19 cellular contexts compared by ENCODE assay signal in genomic region chr10:43251664-43252165, GRCh38. TPM values are rescaled to one million over a fixed set of nuclear protein-coding genes. Genes with fewer than 3 reads are reported as not detected.
DNase-seq lines count a peak whose midpoint lies in the region; ATAC-seq and TF ChIP-seq lines count a peak whose summit lies in the region.
"Had no signal": no experiment of that assay in that cellular context is flagged by ENCODE, and none has a peak within 500 bp of the region (broad histone marks: within the 10 kb centered on the region; RNA-seq: fewer than 3 reads in every experiment).

No MANE protein-coding gene starts in this region.

- ATAC-seq in activated B cell treated with CpG ODN at 0.5 μM for 24 hours (ENCODE audit: low read depth) (no peak), upper lobe of right lung (no peak), GM19395 (IDR thresholded peaks at IDR 0.05; ENCODE audit: unreplicated experiment) (no peak)
- ATAC-seq: activated CD4-positive, CD25-positive, alpha-beta regulatory T cell treated with anti-CD3 and anti-CD28 coated beads, Interleukin-2, amount 50 U/mL, for 24 hours; left colon; stimulated activated naive CD8-positive, alpha-beta T cell treated with anti-CD3 and anti-CD28 coated beads, Interleukin-15, amount 100 ng/mL, for 72 hours had no signal

- no peaks in the 10 kb centered on the region for H3K36me3 Mint-ChIP-seq in MCF 10A (ENCODE audit: insufficient read depth, unreplicated experiment)
- H3K36me3 Mint-ChIP-seq in activated B cell treated with CpG ODN at 0.5 μM for 24 hours (ENCODE audit: low read depth): no peaks in the 10 kb centered on the region
- H3K36me3 Mint-ChIP-seq: activated naive CD8-positive, alpha-beta T cell treated with anti-CD3 and anti-CD28 coated beads for 36 hours had no signal

- H3K27me3 Mint-ChIP-seq in MCF 10A (ENCODE audit: insufficient read depth, unreplicated experiment): no peaks in the 10 kb centered on the region
- H3K27me3 Mint-ChIP-seq in activated B cell treated with CpG ODN at 0.5 μM for 24 hours: peaks cover 4% of the 10 kb centered on the region
- H3K27me3 Mint-ChIP-seq: activated naive CD8-positive, alpha-beta T cell treated with anti-CD3 and anti-CD28 coated beads for 36 hours had no signal

- H3K9me3 Mint-ChIP-seq in MCF 10A (ENCODE audit: unreplicated experiment) (no peaks in the 10 kb centered on the region), activated B cell treated with CpG ODN at 0.5 μM for 24 hours (no peaks in the 10 kb centered on the region)
- H3K9me3 Mint-ChIP-seq: activated naive CD8-positive, alpha-beta T cell treated with anti-CD3 and anti-CD28 coated beads for 36 hours; stimulated activated naive CD8-positive, alpha-beta T cell treated with anti-CD3 and anti-CD28 coated beads, Interleukin-15, amount 100 ng/mL, for 72 hours; T-helper 1 cell treated with Interleukin-12 subunit alpha and Interleukin-12 subunit beta and Interleukin-4 antibody, amounts not matched to agents 30 μg/mL and 1 μg/mL, for 36 hours had no signal

- H3K4me1 Mint-ChIP-seq in MCF 10A (ENCODE audit: insufficient read depth, unreplicated experiment): peaks cover 13% of the 10 kb centered on the region
- H3K4me1 Mint-ChIP-seq in activated B cell treated with CpG ODN at 0.5 μM for 24 hours: no peaks in the 10 kb centered on the region

- no peak for TF ChIP-seq CTCF in breast epithelium (IDR thresholded peaks at IDR 0.05)
- TF ChIP-seq CTCF in MCF 10A (IDR thresholded peaks at IDR 0.05; ENCODE audit: unreplicated experiment): no peak
- no peak for TF ChIP-seq CTCF in activated B cell treated with CpG ODN at 0.5 μM for 24 hours (IDR thresholded peaks at IDR 0.05)
- no peak for TF ChIP-seq CTCF in upper lobe of right lung (IDR thresholded peaks at IDR 0.05)

- H3K27ac Mint-ChIP-seq in MCF 10A (ENCODE audit: low read depth, unreplicated experiment): no peak overlapping the region
- H3K27ac Mint-ChIP-seq in activated B cell treated with CpG ODN at 0.5 μM for 24 hours: no peak overlapping the region
- H3K27ac Mint-ChIP-seq: activated naive CD8-positive, alpha-beta T cell treated with anti-CD3 and anti-CD28 coated beads for 36 hours; stimulated activated naive CD8-positive, alpha-beta T cell treated with anti-CD3 and anti-CD28 coated beads, Interleukin-15, amount 100 ng/mL, for 72 hours; T-helper 1 cell treated with Interleukin-12 subunit alpha and Interleukin-12 subunit beta and Interleukin-4 antibody, amounts not matched to agents 30 μg/mL and 1 μg/mL, for 36 hours had no signal

- H3K4me3 Mint-ChIP-seq in MCF 10A (ENCODE audit: unreplicated experiment) (no peak overlapping the region), activated B cell treated with CpG ODN at 0.5 μM for 24 hours (no peak overlapping the region)
- H3K4me3 Mint-ChIP-seq: activated naive CD8-positive, alpha-beta T cell treated with anti-CD3 and anti-CD28 coated beads for 36 hours; stimulated activated naive CD8-positive, alpha-beta T cell treated with anti-CD3 and anti-CD28 coated beads, Interleukin-15, amount 100 ng/mL, for 72 hours; T-helper 1 cell treated with Interleukin-12 subunit alpha and Interleukin-12 subunit beta and Interleukin-4 antibody, amounts not matched to agents 30 μg/mL and 1 μg/mL, for 36 hours had no signal

- no peak overlapping the region for H3K4me3 ChIP-seq in breast epithelium
- H3K4me3 ChIP-seq in upper lobe of right lung: no peak overlapping the region

- no peak for TF ChIP-seq POLR2A in breast epithelium (IDR thresholded peaks at IDR 0.05)

- H3K27me3 ChIP-seq in breast epithelium: no peaks in the 10 kb centered on the region
- no peaks in the 10 kb centered on the region for H3K27me3 ChIP-seq in upper lobe of right lung

- H3K9me3 ChIP-seq in breast epithelium: peaks cover 0 to 9% of the 10 kb centered on the region in 2 donors
- H3K9me3 ChIP-seq in upper lobe of right lung: no peaks in the 10 kb centered on the region

- BruUV-seq in MCF 10A (replicated peaks; lab: Mats Ljungman, UMichigan): no TSS peak

- intact Hi-C loops in breast epithelium (cut with DNase I; ENCODE audit: low total_unique reads): no loop called here
- intact Hi-C loops in MCF 10A (cut with micrococcal nuclease): no loop called here
- intact Hi-C loops in activated B cell treated with CpG ODN at 0.5 μM for 24 hours (cut with micrococcal nuclease): no loop called here
- intact Hi-C loops in upper lobe of right lung (cut with DNase I): no loop called here

- POLR2A ChIA-PET in MCF 10A (lab: Yijun Ruan, JAX): no interaction called here
- POLR2A ChIA-PET in activated B cell treated with CpG ODN at 0.5 μM for 24 hours (lab: Charles Lee): no interaction called here

- H3K4me1 ChIP-seq in breast epithelium (no peaks in the 10 kb centered on the region), upper lobe of right lung (peaks cover 7% of the 10 kb centered on the region)

- H3K27ac ChIP-seq in breast epithelium (no peak overlapping the region), upper lobe of right lung (no peak overlapping the region)

- H3K36me3 ChIP-seq in breast epithelium (no peaks in the 10 kb centered on the region), upper lobe of right lung (no peaks in the 10 kb centered on the region)

- DNase-seq in breast epithelium (ENCODE audit: low spot score in 2 of 2) (peak; percentile 13 to 36), MCF 10A (ENCODE audit: unreplicated experiment) (no peak), activated B cell treated with CpG ODN at 0.5 μM for 24 hours (peak; percentile 9), mucosa of gallbladder (ENCODE audit: low spot score) (peak; percentile 8), upper lobe of right lung (peak; percentile 50), NOMO-1 treated with DMSO at 0.1 percent for 48 hours (lab: John Stamatoyannopoulos, UW; ENCODE audit: unreplicated experiment) (no peak), NCI-H1048 (lab: John Stamatoyannopoulos, UW) (no peak)
- DNase-seq: activated naive CD8-positive, alpha-beta T cell treated with anti-CD3 and anti-CD28 coated beads for 36 hours; COR-L47; hypothalamus; NCI-H1417 treated with DMSO at 0.1 percent for 48 hours; NCI-H82; stimulated activated CD4-positive, alpha-beta T cell treated with anti-CD3 and anti-CD28 coated beads, Interleukin-12 subunit alpha, Interleukin-12 subunit beta, amount 100 ng/mL, for 4 hours had no signal

- CTCF ChIA-PET in MCF 10A (lab: Yijun Ruan, JAX) (no interaction called here), activated B cell treated with CpG ODN at 0.5 μM for 24 hours (lab: Charles Lee) (no interaction called here)

RNA-seq across cellular contexts. Expression of gene RASGEF1A, which starts 15.2 kb away (rescaled TPM):
- total RNA-seq in breast epithelium: 10 to 100 TPM in 2 of 3 donors, 1 to 10 TPM in 1; 1.1 to 15.8 (median 11.5) TPM
- not detected in 2 replicates for total RNA-seq in MCF 10A (2022)
- total RNA-seq in activated B cell treated with CpG ODN at 0.5 μM for 24 hours: 1.7 and 1.8 TPM in 2 replicates
- total RNA-seq in mucosa of gallbladder: 4.4 TPM
- total RNA-seq in upper lobe of right lung: 2.6 TPM
- total RNA-seq: RPMI7951 had no signal

Comparison
In these comparisons a context has a peak if more than half of its experiments do, and no peak if none do; other contexts are left out.
1. DNase-seq: peak in breast epithelium (2 of 2), activated B cell treated with CpG ODN at 0.5 μM for 24 hours (single experiment), mucosa of gallbladder (single experiment) and upper lobe of right lung (single experiment); none in MCF 10A (single experiment), NOMO-1 treated with DMSO at 0.1 percent for 48 hours (single experiment) and NCI-H1048 (single experiment).